9 cellular contexts compared by ENCODE assay signal in the genomic region with DNA sequence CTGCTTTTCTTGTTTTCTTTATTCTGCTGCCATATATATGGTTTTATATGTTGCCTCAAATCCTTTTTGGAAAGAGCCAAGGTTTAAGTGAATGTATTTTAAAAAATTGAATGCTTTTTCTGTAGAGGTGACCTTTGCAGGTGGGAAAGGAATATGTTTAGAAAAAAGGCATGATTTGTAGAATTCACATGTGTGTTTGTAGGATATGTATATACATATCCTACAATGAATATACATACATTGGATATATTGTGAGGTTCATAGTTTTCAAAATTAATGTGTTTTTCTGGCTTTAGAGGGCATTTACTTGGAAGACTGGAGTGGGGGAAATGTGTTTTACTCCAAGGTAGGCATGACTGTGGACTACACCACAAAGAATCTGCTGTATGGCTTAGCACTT. TPM values are rescaled to one million over a fixed set of nuclear protein-coding genes. Genes with fewer than 3 reads are reported as not detected.
"Had no signal": no experiment of that assay in that cellular context is flagged by ENCODE, and none has a peak within 500 bp of the region (broad histone marks: within the 10 kb centered on the region; RNA-seq: fewer than 3 reads in every experiment).

No MANE protein-coding gene starts in this region.

- FAIRE-seq: G401.6, GM12878, GM12891, GM12892, GM18507, GM19239 had no signal

- ATAC-seq: GM12878 had no signal

- H3K4me3 ChIP-seq: GM12878 had no signal

- DNase-seq: GDM1, GF-D8 had no signal

RNA-seq across cellular contexts. Expression of gene EYA2, which starts 4.0 kb away (rescaled TPM):
- total RNA-seq: G401, GM12878 had no signal
